19 cellular contexts compared by ENCODE assay signal in genomic region chr15:85495096-85495495, GRCh38.
DNase-seq lines count a peak whose midpoint lies in the region; ATAC-seq, FAIRE-seq and TF ChIP-seq lines count a peak whose summit lies in the region.
"Had no signal": no experiment of that assay in that cellular context is flagged by ENCODE, and none has a peak within 500 bp of the region (broad histone marks: within the 10 kb centered on the region; RNA-seq: fewer than 3 reads in every experiment).

No MANE protein-coding gene starts in this region.

- no peaks in the 10 kb centered on the region for H3K9me2 ChIP-seq in GM23338 (ENCODE audit: insufficient read depth)
- no peaks in the 10 kb centered on the region for H3K9me2 ChIP-seq in MM.1S (replicated peaks; ENCODE audit: insufficient read depth, low read length)

- TF ChIP-seq RAD21 in A549 (conservative IDR thresholded peaks at IDR 0.05 in 1 of 2, IDR thresholded peaks at IDR 0.05 in 1 of 2): no peak

- H3K4me3 ChIP-seq in A549: no peak overlapping the region
- H3K4me3 ChIP-seq in GM23338: no peak overlapping the region
- H3K4me3 ChIP-seq in colonic mucosa: no peak overlapping the region
- no peak overlapping the region for H3K4me3 ChIP-seq in mesendoderm (ENCODE audit: low read length)
- no peak overlapping the region for H3K4me3 ChIP-seq in MM.1S (ENCODE audit: low read length)
- H3K4me3 ChIP-seq: mucosa of descending colon, right lobe of liver had no signal

- no peak overlapping the region for H4K5ac ChIP-seq in mesendoderm (ENCODE audit: low read length)

- no peaks in the 10 kb centered on the region for H3K27me3 ChIP-seq in GM23338 (ENCODE audit: insufficient read depth)
- no peaks in the 10 kb centered on the region for H3K27me3 ChIP-seq in colonic mucosa
- no peaks in the 10 kb centered on the region for H3K27me3 ChIP-seq in mesendoderm (ENCODE audit: insufficient read depth, low read length, poor library complexity)
- H3K27me3 ChIP-seq in MM.1S (replicated peaks; ENCODE audit: insufficient read depth, low read length): no peaks in the 10 kb centered on the region
- H3K27me3 ChIP-seq: right lobe of liver had no signal

- no peak overlapping the region for H3K23ac ChIP-seq in mesendoderm (ENCODE audit: low read length)

- H2BK5ac ChIP-seq in mesendoderm (ENCODE audit: low read length): no peak overlapping the region

- TF ChIP-seq CTCF in A549 (IDR thresholded peaks at IDR 0.05) (no peak), GM23338 (conservative IDR thresholded peaks at IDR 0.05; ENCODE audit: low read depth in 2 of 2) (no peak), colonic mucosa (IDR thresholded peaks at IDR 0.05) (no peak), GM10248 (IDR thresholded peaks at IDR 0.05; ENCODE audit: control extremely low read depth, extremely low read depth, low read depth, missing control alignments) (no peak), MM.1S (IDR thresholded peaks at IDR 0.05; ENCODE audit: low read length) (no peak)

- no peak overlapping the region for H3K4me3 Mint-ChIP-seq in GM23338
- H3K4me3 Mint-ChIP-seq: activated naive CD8-positive, alpha-beta T cell treated with anti-CD3 and anti-CD28 coated beads, Interleukin-2, amount 50 U/mL, for 24 hours; activated T-helper 1 cell treated with anti-CD3 and anti-CD28 coated beads, Interleukin-12 subunit alpha, Interleukin-12 subunit beta, Interleukin-2, Interleukin-4 antibody, amounts not matched to agents 30 ng/mL and 10 ng/mL and 1 ng/mL, durations not matched to agents 14 hours and 24 hours and 36 hours; CD8-positive, alpha-beta memory T cell; stimulated activated naive CD8-positive, alpha-beta T cell treated with anti-CD3 and anti-CD28 coated beads, Interleukin-15, amount 100 ng/mL, for 72 hours had no signal

- H3K27ac ChIP-seq in A549: peak overlapping the region; percentile 47 to 81; a peak in 4 of 6 replicates
- no peak overlapping the region for H3K27ac ChIP-seq in GM23338 (ENCODE audit: low read depth)
- H3K27ac ChIP-seq in colonic mucosa: peak overlapping the region; percentile 82
- no peak overlapping the region for H3K27ac ChIP-seq in mesendoderm (ENCODE audit: low read depth, low read length)
- no peak overlapping the region for H3K27ac ChIP-seq in MM.1S (ENCODE audit: low read length)
- H3K27ac ChIP-seq: right lobe of liver had no signal

- H3K79me2 ChIP-seq in GM23338 (replicated peaks; ENCODE audit: insufficient read depth) (peaks cover 69% of the 10 kb centered on the region), mesendoderm (ENCODE audit: control insufficient read depth, insufficient read depth, low read length) (peaks cover 26% of the 10 kb centered on the region), MM.1S (ENCODE audit: low read length) (no peaks in the 10 kb centered on the region)

- no peak overlapping the region for H3K4ac ChIP-seq in mesendoderm (ENCODE audit: low read depth, low read length)

- 80% methylated on average over 3 of the region's 3 CpGs for WGBS in A549 (ENCODE audit: missing lambda C conversion rate)
- no CpG with 5 or more reads among the region's 3 CpGs for WGBS in mesendoderm (ENCODE audit: extremely low coverage, insufficient coverage, low lambda C conversion rate)

- H3K9ac ChIP-seq in colonic mucosa (ENCODE audit: low read depth in 2 of 2, low read length in 2 of 2): no peak overlapping the region
- H3K9ac ChIP-seq in mesendoderm (ENCODE audit: low read length): no peak overlapping the region
- no peak overlapping the region for H3K9ac ChIP-seq in MM.1S (ENCODE audit: low read length)

- H3K18ac ChIP-seq in mesendoderm (ENCODE audit: low read length): peak overlapping the region; percentile 60

- TF ChIP-seq EP300 in A549 (IDR thresholded peaks at IDR 0.05): no peak

- peak overlapping the region; percentile 59 for H3K4me2 ChIP-seq in A549
- H3K4me2 ChIP-seq in GM23338: no peak overlapping the region
- H3K4me2 ChIP-seq in mesendoderm (ENCODE audit: low read length): no peak overlapping the region
- no peak overlapping the region for H3K4me2 ChIP-seq in MM.1S (ENCODE audit: low read depth, low read length)

- DNase-seq in A549 (ENCODE audit: low read depth in 1 of 2, low spot score in 1 of 2) (no peak), GM23338 (ENCODE audit: low spot score) (no peak), colonic mucosa (no peak), mesendoderm (no peak), GM10248 (ENCODE audit: extremely low spot score) (no peak), NCI-H128 (lab: John Stamatoyannopoulos, UW; ENCODE audit: unreplicated experiment) (no peak), MM.1S (no peak)
- DNase-seq: activated CD8-positive, alpha-beta memory T cell treated with anti-CD3 and anti-CD28 coated beads for 24 hours; activated naive CD8-positive, alpha-beta T cell treated with anti-CD3 and anti-CD28 coated beads, Interleukin-2, amount 50 U/mL, for 24 hours; CD8-positive, alpha-beta memory T cell; H7; NCI-H2029; right lobe of liver; SIG-M5; stimulated activated naive CD8-positive, alpha-beta T cell treated with anti-CD3 and anti-CD28 coated beads, Interleukin-15, amount 100 ng/mL, for 72 hours; T-helper 2 cell had no signal

- peaks cover 24% of the 10 kb centered on the region for H3K79me1 ChIP-seq in mesendoderm (ENCODE audit: low read length)

- H2AFZ ChIP-seq in GM23338: no peak overlapping the region
- no peak overlapping the region for H2AFZ ChIP-seq in MM.1S (ENCODE audit: low read length)

- FAIRE-seq in A549 (lab: Jason Lieb, UNC): no peak

- H3K4me1 Mint-ChIP-seq in GM23338: peaks cover 69% of the 10 kb centered on the region

- CTCF ChIA-PET in A549 (lab: Yijun Ruan, JAX): interaction anchor here (0.9 to 9.6 kb wide), 7 partner anchors 8 to 198 kb away, joined by 3 to 56 read pairs (median 16); no protein-coding TSS in a partner anchor
- CTCF ChIA-PET in GM10248 (lab: Yijun Ruan, JAX): interaction anchor here (0.9 to 1.8 kb wide), 4 partner anchors 10 to 20 kb away, joined by 3 to 6 read pairs (median 4); no protein-coding TSS in a partner anchor

- H3K36me3 ChIP-seq in GM23338 (ENCODE audit: insufficient read depth): no peaks in the 10 kb centered on the region
- no peaks in the 10 kb centered on the region for H3K36me3 ChIP-seq in colonic mucosa
- H3K36me3 ChIP-seq in mesendoderm (ENCODE audit: control insufficient read depth, insufficient read depth, low read length): no peaks in the 10 kb centered on the region
- H3K36me3 ChIP-seq in MM.1S (replicated peaks; ENCODE audit: insufficient read depth, low read length): no peaks in the 10 kb centered on the region
- H3K36me3 ChIP-seq: right lobe of liver had no signal

- H2AK5ac ChIP-seq in mesendoderm (ENCODE audit: low read length): no peak overlapping the region

- H4K8ac ChIP-seq in mesendoderm (ENCODE audit: low read depth, low read length): no peak overlapping the region

- peaks cover 16% of the 10 kb centered on the region for H4K20me1 ChIP-seq in GM23338 (replicated peaks; ENCODE audit: insufficient read depth)
- H4K20me1 ChIP-seq in MM.1S (ENCODE audit: insufficient read depth, low read length): no peaks in the 10 kb centered on the region

- H3K56ac ChIP-seq in mesendoderm (ENCODE audit: low read length): peak overlapping the region; percentile 3

- no peaks in the 10 kb centered on the region for H3K9me3 ChIP-seq in A549
- H3K9me3 ChIP-seq in colonic mucosa: no peaks in the 10 kb centered on the region
- H3K9me3 ChIP-seq in MM.1S (replicated peaks; ENCODE audit: insufficient read depth, low read length): no peaks in the 10 kb centered on the region
- H3K9me3 ChIP-seq: mucosa of descending colon, right lobe of liver had no signal

- no peaks in the 10 kb centered on the region for H3K36me3 Mint-ChIP-seq in GM23338 (ENCODE audit: low read depth)

- no peak for TF ChIP-seq POLR2A in A549 (IDR thresholded peaks at IDR 0.05; ENCODE audit: low read length)

- H3K27ac Mint-ChIP-seq in GM23338: 0 out of 2 replicates have a peak overlapping the region, but pooled peaks have one; percentile 31
- H3K27ac Mint-ChIP-seq: activated naive CD8-positive, alpha-beta T cell treated with anti-CD3 and anti-CD28 coated beads, Interleukin-2, amount 50 U/mL, for 24 hours; activated T-helper 1 cell treated with anti-CD3 and anti-CD28 coated beads, Interleukin-12 subunit alpha, Interleukin-12 subunit beta, Interleukin-2, Interleukin-4 antibody, amounts not matched to agents 30 ng/mL and 10 ng/mL and 1 ng/mL, durations not matched to agents 14 hours and 24 hours and 36 hours; stimulated activated naive CD8-positive, alpha-beta T cell treated with anti-CD3 and anti-CD28 coated beads, Interleukin-15, amount 100 ng/mL, for 72 hours had no signal

- no peak overlapping the region for H2BK120ac ChIP-seq in mesendoderm (ENCODE audit: low read depth, low read length)

- H3F3A ChIP-seq in GM23338 (replicated peaks; ENCODE audit: low read depth): no peaks in the 10 kb centered on the region
- H3F3A ChIP-seq in MM.1S (ENCODE audit: insufficient read depth, low read length): no peaks in the 10 kb centered on the region

- POLR2A ChIA-PET in A549 (lab: Yijun Ruan, JAX): no interaction called here
- POLR2A ChIA-PET in GM10248 (lab: Yijun Ruan, JAX): no interaction called here

- peaks cover 2% of the 10 kb centered on the region for H3K27me3 Mint-ChIP-seq in GM23338 (ENCODE audit: insufficient read depth, low read depth, poor library complexity)
- H3K27me3 Mint-ChIP-seq: activated naive CD8-positive, alpha-beta T cell treated with anti-CD3 and anti-CD28 coated beads, Interleukin-2, amount 50 U/mL, for 24 hours; CD8-positive, alpha-beta memory T cell; stimulated activated naive CD8-positive, alpha-beta T cell treated with anti-CD3 and anti-CD28 coated beads, Interleukin-15, amount 100 ng/mL, for 72 hours had no signal

- intact Hi-C loops in colonic mucosa (cut with DNase I): loop anchor here (10.0 kb wide), 1 partner anchor 230 kb away; no protein-coding TSS in a partner anchor

- H2BK15ac ChIP-seq in mesendoderm (replicated peaks; ENCODE audit: low read depth): peak overlapping the region; percentile 98

- no peaks in the 10 kb centered on the region for H3K9me3 Mint-ChIP-seq in GM23338
- H3K9me3 Mint-ChIP-seq: activated naive CD8-positive, alpha-beta T cell treated with anti-CD3 and anti-CD28 coated beads, Interleukin-2, amount 50 U/mL, for 24 hours; activated T-helper 1 cell treated with anti-CD3 and anti-CD28 coated beads, Interleukin-12 subunit alpha, Interleukin-12 subunit beta, Interleukin-2, Interleukin-4 antibody, amounts not matched to agents 30 ng/mL and 10 ng/mL and 1 ng/mL, durations not matched to agents 14 hours and 24 hours and 36 hours; CD8-positive, alpha-beta memory T cell; stimulated activated naive CD8-positive, alpha-beta T cell treated with anti-CD3 and anti-CD28 coated beads, Interleukin-15, amount 100 ng/mL, for 72 hours had no signal

- ATAC-seq in A549: no peak
- ATAC-seq in GM23338: no peak
- ATAC-seq in GM19328 (IDR thresholded peaks at IDR 0.05; ENCODE audit: unreplicated experiment): no peak
- ATAC-seq: activated naive CD8-positive, alpha-beta T cell treated with anti-CD3 and anti-CD28 coated beads, Interleukin-2, amount 50 U/mL, for 24 hours; stimulated activated naive CD8-positive, alpha-beta T cell treated with anti-CD3 and anti-CD28 coated beads, Interleukin-15, amount 100 ng/mL, for 72 hours had no signal

- H3K4me1 ChIP-seq in A549 (peaks cover 66% of the 10 kb centered on the region), GM23338 (ENCODE audit: insufficient read depth) (peaks cover 35% of the 10 kb centered on the region), colonic mucosa (no peaks in the 10 kb centered on the region), mesendoderm (ENCODE audit: control insufficient read depth, low read depth, low read length) (peaks cover 39% of the 10 kb centered on the region), MM.1S (ENCODE audit: low read length) (no peaks in the 10 kb centered on the region)

Comparison
In these comparisons a context has a peak if more than half of its experiments do, and no peak if none do; other contexts are left out.
1. H3K27ac ChIP-seq: peak in A549 (2 of 2) and colonic mucosa (single experiment); none in GM23338 (single experiment), mesendoderm (single experiment) and MM.1S (single experiment).